ENCODE assay signal across 12 cellular contexts in genomic region chr13:93226065-93226622, GRCh38. TPM values are rescaled to one million over a fixed set of nuclear protein-coding genes. Genes with fewer than 3 reads are reported as not detected.
DNase-seq lines count a peak whose midpoint lies in the region; ATAC-seq and TF ChIP-seq lines count a peak whose summit lies in the region.
"Had no signal": no experiment of that assay in that cellular context is flagged by ENCODE, and none has a peak within 500 bp of the region (broad histone marks: within the 10 kb centered on the region; RNA-seq: fewer than 3 reads in every experiment).

No MANE protein-coding gene starts in this region.

- H3K27me3 ChIP-seq in adipocyte (replicated peaks; ENCODE audit: control insufficient read depth, insufficient read depth, low read length), result no peaks in the 10 kb centered on the region
- peaks cover 13% of the 10 kb centered on the region for H3K27me3 ChIP-seq in iPS-18a (ENCODE audit: control insufficient read depth, insufficient read depth, low read length)
- peaks cover 14 to 27% (median 15%) of the 10 kb centered on the region in 3 donors for H3K27me3 ChIP-seq in skeletal muscle tissue (ENCODE audit: control insufficient read depth in 3 of 3, insufficient read depth in 3 of 3, low read length in 3 of 3)

- H3K27ac Mint-ChIP-seq in HFFc6, result peak overlapping the region; percentile 73; the same call in 1 of the 2 replicates
- H3K27ac Mint-ChIP-seq: dendritic cell treated with granulocyte-macrophage colony-stimulating factor and Interleukin-4, amounts not matched to agents 40 ng/mL and 50 ng/mL, for 4 days had no signal

- peaks cover 51% of the 10 kb centered on the region for H3K4me1 Mint-ChIP-seq in HFFc6 (ENCODE audit: low read depth)

- no peak for ATAC-seq in HG03196 (IDR thresholded peaks at IDR 0.05; ENCODE audit: unreplicated experiment)
- no peak for ATAC-seq in sciatic nerve
- ATAC-seq: activated CD8-positive, alpha-beta T cell treated with anti-CD3 and anti-CD28 coated beads, Interleukin-2, amount 10 ng/mL, durations not matched to agents 7 days and 5 days had no signal

- TF ChIP-seq CTCF in HFFc6 (IDR thresholded peaks at IDR 0.05), result no peak

- H3K27ac ChIP-seq in iPS-18a (ENCODE audit: low read length) (no peak overlapping the region), skeletal muscle tissue (ENCODE audit: low read depth, low read length) (no peak overlapping the region)
- H3K27ac ChIP-seq: HL-60 had no signal

- DNase-seq in HFFc6 (no peak), adipocyte (ENCODE audit: low read depth) (no peak), sciatic nerve (ENCODE audit: low spot score) (no peak), kidney tubule cell (ENCODE audit: low spot score) (no peak)
- DNase-seq: activated CD8-positive, alpha-beta T cell treated with anti-CD3 and anti-CD28 coated beads, Interleukin-2, amount 10 ng/mL, durations not matched to agents 7 days and 5 days; stimulated activated CD8-positive, alpha-beta memory T cell treated with anti-CD3 and anti-CD28 coated beads, Interleukin-4, amount 100 ng/mL, for 48 hours had no signal

- no peaks in the 10 kb centered on the region for H3K9me3 ChIP-seq in adipocyte (ENCODE audit: control insufficient read depth, low read length)
- no peaks in the 10 kb centered on the region for H3K9me3 ChIP-seq in iPS-18a (ENCODE audit: control insufficient read depth, low read depth, low read length)
- H3K9me3 ChIP-seq in skeletal muscle tissue (ENCODE audit: control insufficient read depth in 3 of 3, low read length in 3 of 3), result no peaks in the 10 kb centered on the region

- peak overlapping the region; percentile 97 for H3K4me3 ChIP-seq in adipocyte (ENCODE audit: low read length)
- peak overlapping the region; percentile 94 for H3K4me3 ChIP-seq in iPS-18a (ENCODE audit: low read length)
- peak overlapping the region; percentile 65 to 70 (median 70) for H3K4me3 ChIP-seq in skeletal muscle tissue (ENCODE audit: low read length in 3 of 3)

- H3K9ac ChIP-seq in adipocyte (ENCODE audit: low read length), result peak overlapping the region; percentile 92
- peak overlapping the region; percentile 86 for H3K9ac ChIP-seq in iPS-18a (ENCODE audit: low read length)
- no peak overlapping the region for H3K9ac ChIP-seq in skeletal muscle tissue (ENCODE audit: low read depth in 1 of 3, low read length in 3 of 3)

- H3K4me3 Mint-ChIP-seq in HFFc6, result peak overlapping the region; percentile 93
- H3K4me3 Mint-ChIP-seq: activated CD8-positive, alpha-beta T cell treated with anti-CD3 and anti-CD28 coated beads, Interleukin-2, amount 10 ng/mL, durations not matched to agents 7 days and 5 days; dendritic cell treated with granulocyte-macrophage colony-stimulating factor and Interleukin-4, amounts not matched to agents 40 ng/mL and 50 ng/mL, for 4 days had no signal

- no peaks in the 10 kb centered on the region for H3K27me3 Mint-ChIP-seq in HFFc6 (ENCODE audit: insufficient read depth)

- H3K9me3 Mint-ChIP-seq in HFFc6, result no peaks in the 10 kb centered on the region
- H3K9me3 Mint-ChIP-seq: dendritic cell treated with granulocyte-macrophage colony-stimulating factor and Interleukin-4, amounts not matched to agents 40 ng/mL and 50 ng/mL, for 4 days had no signal

- H3K36me3 ChIP-seq in adipocyte (ENCODE audit: control insufficient read depth, insufficient read depth, low read length, severe bottlenecking) (no peaks in the 10 kb centered on the region), iPS-18a (ENCODE audit: control insufficient read depth, low read depth, low read length) (no peaks in the 10 kb centered on the region), skeletal muscle tissue (ENCODE audit: control insufficient read depth in 3 of 3, insufficient read depth in 3 of 3, low read length in 3 of 3) (no peaks in the 10 kb centered on the region)

- intact Hi-C loops in sciatic nerve (cut with DNase I), result no loop called here

- H3K36me3 Mint-ChIP-seq in HFFc6 (ENCODE audit: low read depth), result no peaks in the 10 kb centered on the region

- H3K4me1 ChIP-seq in adipocyte (ENCODE audit: control insufficient read depth, insufficient read depth, low read length), result peaks cover 39% of the 10 kb centered on the region
- peaks cover 45% of the 10 kb centered on the region for H3K4me1 ChIP-seq in iPS-18a (ENCODE audit: control insufficient read depth, low read depth, low read length)
- H3K4me1 ChIP-seq in skeletal muscle tissue (ENCODE audit: control insufficient read depth in 3 of 3, insufficient read depth in 3 of 3, low read length in 3 of 3), result peaks cover 3 to 6% (median 5%) of the 10 kb centered on the region in 3 donors

RNA-seq across cellular contexts. Expression of gene GPC6, which starts 0.5 kb away (rescaled TPM):
- 1 to 10 TPM; 3.0 to 5.3 (median 4.4) TPM for total RNA-seq in HFFc6 (2021; fragmentation: NEBNext Ultra II Directional; extraction: Animal tissue kit (Norgen Biotek cat#: 25700))
- total RNA-seq in skeletal muscle tissue (7.8 TPM), sciatic nerve (37.8 TPM)
- total RNA-seq: activated CD8-positive, alpha-beta T cell treated with anti-CD3 and anti-CD28 coated beads, Interleukin-2, amount 10 ng/mL, durations not matched to agents 7 days and 5 days; OCI-LY7 had no signal

Comparison
In these comparisons a context has a peak if more than half of its experiments do, and no peak if none do; other contexts are left out.
1. H3K9ac ChIP-seq: peak in adipocyte (single experiment) and iPS-18a (single experiment); none in skeletal muscle tissue (0 of 3).
2. Peak in every context shown above with its lines, with median percentiles within 50 percentile points of each other: H3K4me3 ChIP-seq.